Comparison of ENCODE assay signal across 1 cellular context in the genomic region with DNA sequence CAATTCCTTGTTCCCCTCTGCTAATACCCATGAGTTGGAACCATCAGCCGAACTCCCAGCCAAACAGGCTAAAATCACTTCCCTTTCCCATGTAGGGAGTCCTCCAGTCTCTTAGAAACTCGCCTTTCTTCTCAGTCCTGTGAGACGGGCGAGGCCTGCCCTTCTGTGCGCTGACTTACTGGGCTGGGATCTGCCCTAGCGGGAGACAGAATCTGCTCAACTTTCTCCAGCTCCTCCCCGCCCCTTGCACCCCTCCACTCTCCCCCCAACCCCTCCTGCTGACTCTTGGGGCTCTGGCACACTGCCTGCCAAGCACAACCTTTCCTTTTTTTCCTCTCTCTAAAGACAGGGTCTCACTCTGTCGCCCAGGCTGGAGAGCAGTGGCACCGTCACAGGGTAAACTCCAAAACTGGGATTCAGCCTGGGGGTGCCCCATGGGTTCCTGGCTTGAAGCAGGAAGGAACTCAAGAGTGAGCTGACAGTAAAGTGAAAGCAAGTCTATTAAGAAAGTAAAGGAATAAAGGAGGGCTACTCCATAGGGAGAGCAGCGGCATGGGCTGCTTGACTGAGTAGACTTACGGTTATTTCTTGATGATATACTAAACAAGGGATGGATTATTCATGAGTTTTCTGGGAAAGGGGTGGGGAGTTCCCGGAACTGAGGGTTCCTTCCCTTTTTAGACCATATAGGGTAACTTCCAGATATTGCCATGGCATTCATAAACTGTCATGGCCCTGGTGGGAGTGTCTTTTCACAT.
TF ChIP-seq lines count a peak whose summit lies in the region.

No MANE protein-coding gene starts in this region.

TF ChIP-seq in H1, 55 proteins besides CTCF, POLR2A, EP300 and RAD21:
- TF ChIP-seq TAF7 (optimal IDR thresholded peaks at IDR 0.05; ENCODE audit: borderline replicate concordance, low read depth, low read length) (peak; percentile 60), NANOG (IDR thresholded peaks at IDR 0.05; ENCODE audit: insufficient read depth, low read depth, low read length, poor library complexity, severe bottlenecking) (no peak)
- TF ChIP-seq, protein P1, sequence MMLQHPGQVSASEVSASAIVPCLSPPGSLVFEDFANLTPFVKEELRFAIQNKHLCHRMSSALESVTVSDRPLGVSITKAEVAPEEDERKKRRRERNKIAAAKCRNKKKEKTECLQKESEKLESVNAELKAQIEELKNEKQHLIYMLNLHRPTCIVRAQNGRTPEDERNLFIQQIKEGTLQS (IDR thresholded peaks at IDR 0.05; ENCODE audit: insufficient read depth, low read depth, low read length) = no peak
